ENCODE assay signal across 22 cellular contexts in genomic region chr6:21024621-21025020, GRCh38.
DNase-seq lines count a peak whose midpoint lies in the region; ATAC-seq, FAIRE-seq and TF ChIP-seq lines count a peak whose summit lies in the region.
"Had no signal": no experiment of that assay in that cellular context is flagged by ENCODE, and none has a peak within 500 bp of the region (broad histone marks: within the 10 kb centered on the region; RNA-seq: fewer than 3 reads in every experiment).

No MANE protein-coding gene starts in this region.

- intact Hi-C loops in Right ventricle myocardium superior (cut with DNase I) (no loop called here), endothelial cell of umbilical vein (cut with micrococcal nuclease) (loop anchor here (5.0 kb wide), 1 partner anchor 43 kb away; no protein-coding TSS in a partner anchor), upper lobe of right lung (cut with DNase I) (no loop called here)

- WGBS in liver, result 82% methylated on average over 1 of the region's 1 CpG

- H3K9ac ChIP-seq in endothelial cell of umbilical vein (replicated peaks; ENCODE audit: extremely low read depth, insufficient read depth, low read length) (no peak overlapping the region), liver (ENCODE audit: low read depth in 1 of 2, low read length in 2 of 2) (no peak overlapping the region)

- dilution Hi-C loops in endothelial cell of umbilical vein (cut with MboI; ENCODE audit: extremely low pct_ligation_motif_present, low sequenced_read_pairs), result no loop called here

- POLR2A ChIA-PET in endothelial cell of umbilical vein (lab: Charles Lee), result no interaction called here

- H3K27me3 ChIP-seq in right atrium auricular region, result no peaks in the 10 kb centered on the region
- no peaks in the 10 kb centered on the region for H3K27me3 ChIP-seq in endothelial cell of umbilical vein (ENCODE audit: control insufficient read depth in 2 of 2, insufficient read depth in 2 of 2, low read length in 2 of 2)
- no peaks in the 10 kb centered on the region for H3K27me3 ChIP-seq in liver (ENCODE audit: control insufficient read depth in 4 of 4, insufficient read depth in 4 of 4, low read length in 3 of 4)
- H3K27me3 ChIP-seq in upper lobe of right lung, result no peaks in the 10 kb centered on the region
- H3K27me3 ChIP-seq: BE2C had no signal

- H3K4me3 ChIP-seq in right atrium auricular region (no peak overlapping the region), endothelial cell of umbilical vein (replicated peaks in 1 of 3; ENCODE audit: insufficient read depth in 1 of 3, low read depth in 1 of 3, low read length in 3 of 3) (no peak overlapping the region), liver (ENCODE audit: low read depth in 1 of 3, low read length in 3 of 3) (no peak overlapping the region), upper lobe of right lung (no peak overlapping the region)
- H3K4me3 ChIP-seq: HAP-1, K562, PC-9 had no signal

- H3K4me1 ChIP-seq in right atrium auricular region, result peaks cover 0 to 13% of the 10 kb centered on the region in 2 donors
- H3K4me1 ChIP-seq in endothelial cell of umbilical vein (ENCODE audit: control insufficient read depth, extremely low read depth, insufficient read depth, low read length), result peaks cover 40% of the 10 kb centered on the region
- H3K4me1 ChIP-seq in liver (ENCODE audit: control insufficient read depth in 4 of 4, insufficient read depth in 4 of 4, low read length in 3 of 4), result peaks cover 0 to 7% (median under 1%) of the 10 kb centered on the region in 4 donors
- H3K4me1 ChIP-seq in upper lobe of right lung, result peaks cover 9% of the 10 kb centered on the region
- H3K4me1 ChIP-seq: BE2C had no signal

- TF ChIP-seq POLR2A in endothelial cell of umbilical vein (IDR thresholded peaks at IDR 0.05; ENCODE audit: low read depth, low read length), result no peak

- TF ChIP-seq CTCF in right atrium auricular region (IDR thresholded peaks at IDR 0.05), result no peak
- TF ChIP-seq CTCF in endothelial cell of umbilical vein (IDR thresholded peaks at IDR 0.05; ENCODE audit: extremely low read depth in 1 of 2, insufficient read depth in 1 of 2, low read depth in 1 of 2, low read length in 2 of 2), result no peak
- TF ChIP-seq CTCF in liver (IDR thresholded peaks at IDR 0.05; ENCODE audit: low read depth, low read length, missing input control), result no peak
- no peak for TF ChIP-seq CTCF in upper lobe of right lung (IDR thresholded peaks at IDR 0.05)

- BruUV-seq in endothelial cell of umbilical vein (replicated peaks; lab: Mats Ljungman, UMichigan), result no TSS peak

- no peak for DNase-seq in Right ventricle myocardium superior
- DNase-seq in right atrium auricular region (ENCODE audit: low spot score), result no peak
- DNase-seq in endothelial cell of umbilical vein (ENCODE audit: low read depth, low spot score), result peak; percentile 17
- no peak for DNase-seq in upper lobe of right lung
- no peak for DNase-seq in NCI-H748 treated with DMSO at 0.1 percent for 48 hours (lab: John Stamatoyannopoulos, UW)
- DNase-seq: 8988T; BE2C; CD4-positive, alpha-beta T cell; DMS79 treated with DMSO at 0.1 percent for 48 hours; MV-4-11; NCI-H1417; NCI-H1930; NCI-H2171; NCI-H446; NCI-H774; PC-9 had no signal

- H3K9me1 ChIP-seq in endothelial cell of umbilical vein (replicated peaks; ENCODE audit: control insufficient read depth, extremely low read depth, insufficient read depth, low read length), result no peaks in the 10 kb centered on the region

- no peak overlapping the region for H3K27ac ChIP-seq in right atrium auricular region
- H3K27ac ChIP-seq in endothelial cell of umbilical vein (ENCODE audit: insufficient read depth, low read depth, low read length), result no peak overlapping the region
- peak overlapping the region in 1 of 2 donors; percentile 16 for H3K27ac ChIP-seq in liver (ENCODE audit: low read depth in 1 of 2, low read length in 2 of 2)
- no peak overlapping the region for H3K27ac ChIP-seq in upper lobe of right lung
- H3K27ac ChIP-seq: HL-60, PC-9 had no signal

- H3K36me3 ChIP-seq in right atrium auricular region (no peaks in the 10 kb centered on the region), endothelial cell of umbilical vein (ENCODE audit: control insufficient read depth in 2 of 2, extremely low read depth in 1 of 2, insufficient read depth in 2 of 2, low read length in 2 of 2) (no peaks in the 10 kb centered on the region), liver (ENCODE audit: control insufficient read depth in 4 of 4, insufficient read depth in 3 of 4, low read depth in 1 of 4, low read length in 3 of 4) (no peaks in the 10 kb centered on the region), upper lobe of right lung (no peaks in the 10 kb centered on the region)
- H3K36me3 ChIP-seq: BE2C, HAP-1 had no signal

- H3K79me2 ChIP-seq in endothelial cell of umbilical vein (ENCODE audit: control insufficient read depth, insufficient read depth, low read length), result no peaks in the 10 kb centered on the region

- H3K9me3 ChIP-seq in right atrium auricular region, result no peaks in the 10 kb centered on the region
- H3K9me3 ChIP-seq in endothelial cell of umbilical vein (replicated peaks; ENCODE audit: control insufficient read depth, insufficient read depth, low read length), result no peaks in the 10 kb centered on the region
- H3K9me3 ChIP-seq in liver (ENCODE audit: control insufficient read depth in 4 of 4, low read length in 3 of 4), result peaks cover 2 to 5% (median 3%) of the 10 kb centered on the region in 4 donors
- no peaks in the 10 kb centered on the region for H3K9me3 ChIP-seq in upper lobe of right lung
- H3K9me3 ChIP-seq: BE2C, HAP-1 had no signal

- no peak overlapping the region for H2AFZ ChIP-seq in endothelial cell of umbilical vein (ENCODE audit: low read depth, low read length)
- H2AFZ ChIP-seq: PC-9 had no signal

- no peaks in the 10 kb centered on the region for H4K20me1 ChIP-seq in endothelial cell of umbilical vein (replicated peaks; ENCODE audit: control insufficient read depth, extremely low read depth, insufficient read depth, low read length)

- no peak for TF ChIP-seq RAD21 in liver (IDR thresholded peaks at IDR 0.05)

- peak; percentile 76 for ATAC-seq in Right ventricle myocardium superior (ENCODE audit: poor library complexity)
- ATAC-seq in upper lobe of right lung, result peak; percentile 47
- ATAC-seq in esophagus mucosa, result no peak
- no peak for ATAC-seq in HG03460 (IDR thresholded peaks at IDR 0.05; ENCODE audit: unreplicated experiment)
- ATAC-seq: K562 had no signal

- no peak overlapping the region for H3K4me2 ChIP-seq in endothelial cell of umbilical vein (ENCODE audit: insufficient read depth, low read length)
- H3K4me2 ChIP-seq: PC-9 had no signal

- FAIRE-seq in endothelial cell of umbilical vein (lab: Jason Lieb, UNC), result no peak
- FAIRE-seq: K562 had no signal

- CTCF ChIA-PET in endothelial cell of umbilical vein (lab: Charles Lee), result no interaction called here

TF ChIP-seq in endothelial cell of umbilical vein, 7 proteins besides CTCF, POLR2A, EP300 and RAD21:
- TF ChIP-seq MYC (IDR thresholded peaks at IDR 0.05; ENCODE audit: low read depth, low read length) (no peak), GATA2 (IDR thresholded peaks at IDR 0.05; ENCODE audit: insufficient read depth, insufficient read length, low read depth, low read length) (no peak), POLR2AphosphoS5 (IDR thresholded peaks at IDR 0.05; ENCODE audit: insufficient read depth, low read depth, low read length) (no peak), FOS (IDR thresholded peaks at IDR 0.05; ENCODE audit: borderline replicate concordance, insufficient read depth, low read length) (no peak), MAX (IDR thresholded peaks at IDR 0.05; ENCODE audit: insufficient read depth, insufficient read length) (no peak), JUN (IDR thresholded peaks at IDR 0.05; ENCODE audit: borderline replicate concordance, insufficient read depth, insufficient read length, low read depth) (no peak), EZH2 (IDR thresholded peaks at IDR 0.05; ENCODE audit: borderline replicate concordance, low read depth, low read length, severe bottlenecking) (no peak)

TF ChIP-seq in liver, 16 proteins besides CTCF, POLR2A, EP300 and RAD21:
- TF ChIP-seq TAF1 (conservative IDR thresholded peaks at IDR 0.05), result no peak
- no peak for TF ChIP-seq FOXA1 (IDR thresholded peaks at IDR 0.05)
- no peak for TF ChIP-seq YY1 (IDR thresholded peaks at IDR 0.05)
- peak in 1 of 2 donors; percentile 38 for TF ChIP-seq RXRA (IDR thresholded peaks at IDR 0.05)
- TF ChIP-seq NR2F2 (IDR thresholded peaks at IDR 0.05), result no peak
- TF ChIP-seq JUND (IDR thresholded peaks at IDR 0.05), result no peak
- peak; percentile 61 to 63 for TF ChIP-seq HNF4A (conservative IDR thresholded peaks at IDR 0.05)
- no peak for TF ChIP-seq EGR1 (IDR thresholded peaks at IDR 0.05; ENCODE audit: low read depth in 2 of 2)

Comparison
In these comparisons a context has a peak if more than half of its experiments do, and no peak if none do; other contexts are left out.
1. ATAC-seq: peak in Right ventricle myocardium superior (single experiment) and upper lobe of right lung (single experiment); none in esophagus mucosa (single experiment) and HG03460 (single experiment).